Comparison of ENCODE assay signal across 8 cellular contexts in genomic region chr1:77282866-77283539, GRCh38. TPM values are rescaled to one million over a fixed set of nuclear protein-coding genes. Genes with fewer than 3 reads are reported as not detected.
DNase-seq lines count a peak whose midpoint lies in the region; ATAC-seq, FAIRE-seq and TF ChIP-seq lines count a peak whose summit lies in the region.

No MANE protein-coding gene starts in this region.

- H3K4me3 Mint-ChIP-seq in activated CD4-positive, alpha-beta memory T cell treated with anti-CD3 and anti-CD28 coated beads for 36 hours, result peak overlapping the region; percentile 64
- no peak overlapping the region for H3K4me3 Mint-ChIP-seq in activated CD4-positive, alpha-beta memory T cell treated with anti-CD3 and anti-CD28 coated beads, Interleukin-2, amount 10 ng/mL, durations not matched to agents 7 days and 5 days
- no peak overlapping the region for H3K4me3 Mint-ChIP-seq in activated CD8-positive, alpha-beta memory T cell treated with anti-CD3 and anti-CD28 coated beads, Interleukin-2, amount 10 ng/mL, durations not matched to agents 7 days and 5 days

- DNase-seq in activated CD4-positive, alpha-beta memory T cell treated with anti-CD3 and anti-CD28 coated beads for 36 hours, result peak; percentile 17
- DNase-seq in activated CD4-positive, alpha-beta memory T cell treated with anti-CD3 and anti-CD28 coated beads, Interleukin-2, amount 10 ng/mL, durations not matched to agents 7 days and 5 days, result no peak
- no peak for DNase-seq in activated CD8-positive, alpha-beta memory T cell treated with anti-CD3 and anti-CD28 coated beads, Interleukin-2, amount 10 ng/mL, durations not matched to agents 7 days and 5 days
- DNase-seq in frontal cortex (ENCODE audit: low spot score in 2 of 2) (peak; percentile 14 to 54), posterior cingulate gyrus (peak; percentile 14 to 89 (median 46)), NAMALWA (ENCODE audit: low spot score) (no peak), GM13977 (ENCODE audit: low spot score) (no peak), D721Med (ENCODE audit: insufficient read length, low spot score) (no peak)

- H3K27ac Mint-ChIP-seq in activated CD4-positive, alpha-beta memory T cell treated with anti-CD3 and anti-CD28 coated beads for 36 hours, result no peak overlapping the region
- no peak overlapping the region for H3K27ac Mint-ChIP-seq in activated CD4-positive, alpha-beta memory T cell treated with anti-CD3 and anti-CD28 coated beads, Interleukin-2, amount 10 ng/mL, durations not matched to agents 7 days and 5 days
- H3K27ac Mint-ChIP-seq in activated CD8-positive, alpha-beta memory T cell treated with anti-CD3 and anti-CD28 coated beads, Interleukin-2, amount 10 ng/mL, durations not matched to agents 7 days and 5 days, result no peak overlapping the region

- peaks cover 5% of the 10 kb centered on the region for H3K27me3 Mint-ChIP-seq in activated CD4-positive, alpha-beta memory T cell treated with anti-CD3 and anti-CD28 coated beads for 36 hours
- peaks cover 37% of the 10 kb centered on the region for H3K27me3 Mint-ChIP-seq in activated CD4-positive, alpha-beta memory T cell treated with anti-CD3 and anti-CD28 coated beads, Interleukin-2, amount 10 ng/mL, durations not matched to agents 7 days and 5 days
- peaks cover 60% of the 10 kb centered on the region for H3K27me3 Mint-ChIP-seq in activated CD8-positive, alpha-beta memory T cell treated with anti-CD3 and anti-CD28 coated beads, Interleukin-2, amount 10 ng/mL, durations not matched to agents 7 days and 5 days

- H3K9me3 Mint-ChIP-seq in activated CD4-positive, alpha-beta memory T cell treated with anti-CD3 and anti-CD28 coated beads for 36 hours, result no peaks in the 10 kb centered on the region
- H3K9me3 Mint-ChIP-seq in activated CD4-positive, alpha-beta memory T cell treated with anti-CD3 and anti-CD28 coated beads, Interleukin-2, amount 10 ng/mL, durations not matched to agents 7 days and 5 days, result no peaks in the 10 kb centered on the region
- H3K9me3 Mint-ChIP-seq in activated CD8-positive, alpha-beta memory T cell treated with anti-CD3 and anti-CD28 coated beads, Interleukin-2, amount 10 ng/mL, durations not matched to agents 7 days and 5 days (ENCODE audit: low read depth), result no peaks in the 10 kb centered on the region

- H3K36me3 Mint-ChIP-seq in activated CD4-positive, alpha-beta memory T cell treated with anti-CD3 and anti-CD28 coated beads for 36 hours, result no peaks in the 10 kb centered on the region
- H3K36me3 Mint-ChIP-seq in activated CD4-positive, alpha-beta memory T cell treated with anti-CD3 and anti-CD28 coated beads, Interleukin-2, amount 10 ng/mL, durations not matched to agents 7 days and 5 days (ENCODE audit: low read depth), result no peaks in the 10 kb centered on the region
- no peaks in the 10 kb centered on the region for H3K36me3 Mint-ChIP-seq in activated CD8-positive, alpha-beta memory T cell treated with anti-CD3 and anti-CD28 coated beads, Interleukin-2, amount 10 ng/mL, durations not matched to agents 7 days and 5 days

- FAIRE-seq in frontal cortex (lab: Jason Lieb, UNC) (no peak), D721Med (lab: Jason Lieb, UNC) (no peak)

- POLR2A ChIA-PET in activated CD4-positive, alpha-beta memory T cell treated with anti-CD3 and anti-CD28 coated beads for 36 hours (lab: Charles Lee), result interaction anchor here (0.9 kb wide), 1 partner anchor 45 kb away, joined by 4 read pairs; no protein-coding TSS in a partner anchor
- POLR2A ChIA-PET in activated CD4-positive, alpha-beta memory T cell treated with anti-CD3 and anti-CD28 coated beads, Interleukin-2, amount 10 ng/mL, durations not matched to agents 7 days and 5 days (lab: Charles Lee), result interaction anchor here (1.3 kb wide), 1 partner anchor 64 kb away, joined by 3 read pairs; the partner anchor contains the start of gene PIGK

- in situ Hi-C loops in GM13977 (cut with MboI; ENCODE audit: low pct_unique_long_range_greater_than_20kb, low sequenced_read_pairs, unreplicated experiment), result no loop called here

- intact Hi-C loops in activated CD4-positive, alpha-beta memory T cell treated with anti-CD3 and anti-CD28 coated beads for 36 hours (cut with micrococcal nuclease), result loop anchor here (10.0 kb wide), 2 partner anchors 252 to 402 kb away; partner anchors contain the start of gene ZZZ3
- intact Hi-C loops in posterior cingulate gyrus (cut with DNase I), result loop anchor here (5.0 to 10.0 kb wide), 4 partner anchors 58 to 832 kb away; partner anchors contain the start of gene ZZZ3

- peaks cover 21% of the 10 kb centered on the region for H3K4me1 Mint-ChIP-seq in activated CD4-positive, alpha-beta memory T cell treated with anti-CD3 and anti-CD28 coated beads for 36 hours (ENCODE audit: low read depth)
- H3K4me1 Mint-ChIP-seq in activated CD4-positive, alpha-beta memory T cell treated with anti-CD3 and anti-CD28 coated beads, Interleukin-2, amount 10 ng/mL, durations not matched to agents 7 days and 5 days, result peaks cover 21% of the 10 kb centered on the region
- peaks cover 8% of the 10 kb centered on the region for H3K4me1 Mint-ChIP-seq in activated CD8-positive, alpha-beta memory T cell treated with anti-CD3 and anti-CD28 coated beads, Interleukin-2, amount 10 ng/mL, durations not matched to agents 7 days and 5 days

- CTCF ChIA-PET in activated CD4-positive, alpha-beta memory T cell treated with anti-CD3 and anti-CD28 coated beads for 36 hours (lab: Charles Lee), result no interaction called here
- CTCF ChIA-PET in activated CD4-positive, alpha-beta memory T cell treated with anti-CD3 and anti-CD28 coated beads, Interleukin-2, amount 10 ng/mL, durations not matched to agents 7 days and 5 days (lab: Charles Lee), result no interaction called here
- CTCF ChIA-PET in activated CD8-positive, alpha-beta memory T cell treated with anti-CD3 and anti-CD28 coated beads, Interleukin-2, amount 10 ng/mL, durations not matched to agents 7 days and 5 days (lab: Charles Lee), result no interaction called here

- peak; percentile 21 for ATAC-seq in activated CD8-positive, alpha-beta memory T cell treated with anti-CD3 and anti-CD28 coated beads, Interleukin-2, amount 10 ng/mL, durations not matched to agents 7 days and 5 days

- no peak for TF ChIP-seq CTCF in GM13977 (IDR thresholded peaks at IDR 0.05; ENCODE audit: extremely low read depth, insufficient read depth, missing control alignments)
- TF ChIP-seq CTCF in D721Med (IDR thresholded peaks at IDR 0.05; ENCODE audit: insufficient read depth, missing control alignments), result no peak

RNA-seq across cellular contexts. Expression of gene AK5, which starts 1.2 kb away (rescaled TPM):
- total RNA-seq in activated CD4-positive, alpha-beta memory T cell treated with anti-CD3 and anti-CD28 coated beads for 36 hours, result 1 to 10 TPM; 1.6 to 2.2 TPM
- under 1 TPM; 0.65 to 0.86 TPM for total RNA-seq in activated CD4-positive, alpha-beta memory T cell treated with anti-CD3 and anti-CD28 coated beads, Interleukin-2, amount 10 ng/mL, durations not matched to agents 7 days and 5 days
- not detected for total RNA-seq in activated CD8-positive, alpha-beta memory T cell treated with anti-CD3 and anti-CD28 coated beads, Interleukin-2, amount 10 ng/mL, durations not matched to agents 7 days and 5 days
- total RNA-seq in frontal cortex, result 40.4 TPM

Comparison
In these comparisons a context has a peak if more than half of its experiments do, and no peak if none do; other contexts are left out.
1. DNase-seq: peak in activated CD4-positive, alpha-beta memory T cell treated with anti-CD3 and anti-CD28 coated beads for 36 hours (single experiment), frontal cortex (2 of 2) and posterior cingulate gyrus (10 of 10); none in activated CD4-positive, alpha-beta memory T cell treated with anti-CD3 and anti-CD28 coated beads, Interleukin-2, amount 10 ng/mL, durations not matched to agents 7 days and 5 days (single experiment), activated CD8-positive, alpha-beta memory T cell treated with anti-CD3 and anti-CD28 coated beads, Interleukin-2, amount 10 ng/mL, durations not matched to agents 7 days and 5 days (single experiment), NAMALWA (single experiment), GM13977 (single experiment) and D721Med (single experiment).
2. RNA of gene AK5, which starts 1.2 kb away (total RNA-seq): 40.4 TPM in frontal cortex (single experiment); 1.6 to 2.2 TPM in activated CD4-positive, alpha-beta memory T cell treated with anti-CD3 and anti-CD28 coated beads for 36 hours, 0.65 to 0.86 TPM in activated CD4-positive, alpha-beta memory T cell treated with anti-CD3 and anti-CD28 coated beads, Interleukin-2, amount 10 ng/mL, durations not matched to agents 7 days and 5 days and not detected in activated CD8-positive, alpha-beta memory T cell treated with anti-CD3 and anti-CD28 coated beads, Interleukin-2, amount 10 ng/mL, durations not matched to agents 7 days and 5 days; every median in the first group is over 10 times any median in the second.